Comparison of ENCODE assay signal across 10 cellular contexts in genomic region chr14:25132094-25132493, GRCh38.
"Had no signal": no experiment of that assay in that cellular context is flagged by ENCODE, and none has a peak within 500 bp of the region (broad histone marks: within the 10 kb centered on the region; RNA-seq: fewer than 3 reads in every experiment).

No MANE protein-coding gene starts in this region.

- H3K4me1 ChIP-seq: adrenal gland had no signal

- H3K27ac ChIP-seq: adrenal gland had no signal

- H3K9me3 Mint-ChIP-seq: activated CD4-positive, alpha-beta memory T cell treated with anti-CD3 and anti-CD28 coated beads for 36 hours; activated CD4-positive, alpha-beta T cell treated with anti-CD3 and anti-CD28 coated beads, Interleukin-2, amount 10 ng/mL, durations not matched to agents 7 days and 5 days; activated naive CD4-positive, alpha-beta T cell treated with anti-CD3 and anti-CD28 coated beads for 36 hours; activated T-helper 17 cell treated with anti-CD3 and anti-CD28 coated beads, Interleukin-2, amount 50 U/mL, for 72 hours; T-cell had no signal

- H3K4me3 Mint-ChIP-seq: activated CD4-positive, alpha-beta memory T cell treated with anti-CD3 and anti-CD28 coated beads for 36 hours; activated CD4-positive, alpha-beta T cell treated with anti-CD3 and anti-CD28 coated beads, Interleukin-2, amount 10 ng/mL, durations not matched to agents 7 days and 5 days; activated naive CD4-positive, alpha-beta T cell treated with anti-CD3 and anti-CD28 coated beads for 36 hours; activated naive CD8-positive, alpha-beta T cell; activated T-helper 17 cell treated with anti-CD3 and anti-CD28 coated beads, Interleukin-2, amount 50 U/mL, for 72 hours; T-cell had no signal

- H3K4me3 ChIP-seq: adrenal gland had no signal

- H3K36me3 ChIP-seq: adrenal gland had no signal

- H3K27ac Mint-ChIP-seq: activated CD4-positive, alpha-beta memory T cell treated with anti-CD3 and anti-CD28 coated beads for 36 hours; activated CD4-positive, alpha-beta T cell treated with anti-CD3 and anti-CD28 coated beads, Interleukin-2, amount 10 ng/mL, durations not matched to agents 7 days and 5 days; activated naive CD4-positive, alpha-beta T cell treated with anti-CD3 and anti-CD28 coated beads for 36 hours; activated naive CD8-positive, alpha-beta T cell; activated T-helper 17 cell treated with anti-CD3 and anti-CD28 coated beads, Interleukin-2, amount 50 U/mL, for 72 hours; T-cell had no signal

- DNase-seq: activated gamma-delta T cell, NCI-H2081 treated with DMSO at 0.1 percent for 48 hours, SIG-M5 had no signal

- H3K36me3 Mint-ChIP-seq: activated CD4-positive, alpha-beta memory T cell treated with anti-CD3 and anti-CD28 coated beads for 36 hours; activated naive CD8-positive, alpha-beta T cell; T-cell had no signal

- H3K9me3 ChIP-seq: adrenal gland had no signal

- H3K4me1 Mint-ChIP-seq: activated CD4-positive, alpha-beta T cell treated with anti-CD3 and anti-CD28 coated beads, Interleukin-2, amount 10 ng/mL, durations not matched to agents 7 days and 5 days; activated T-helper 17 cell treated with anti-CD3 and anti-CD28 coated beads, Interleukin-2, amount 50 U/mL, for 72 hours had no signal
